In genomic region chr1:198729195-198729863, GRCh38 we compare ENCODE assay signal across 26 cellular contexts.
A peak's percentile ranks its signal among the peaks of the same experiment; 100 is the strongest.
DNase-seq lines count a peak whose midpoint lies in the region; ATAC-seq and TF ChIP-seq lines count a peak whose summit lies in the region.
"Had no signal": no experiment of that assay in that cellular context is flagged by ENCODE, and none has a peak within 500 bp of the region (broad histone marks: within the 10 kb centered on the region; RNA-seq: fewer than 3 reads in every experiment).

No MANE protein-coding gene starts in this region.

- peaks cover 74% of the 10 kb centered on the region for H3K4me1 Mint-ChIP-seq in CD8-positive, alpha-beta T cell (ENCODE audit: low read depth)
- peaks cover 71% of the 10 kb centered on the region for H3K4me1 Mint-ChIP-seq in activated naive CD8-positive, alpha-beta T cell (ENCODE audit: low read depth)
- H3K4me1 Mint-ChIP-seq in naive thymus-derived CD4-positive, alpha-beta T cell = peaks cover 29 to 86% (median 81%) of the 10 kb centered on the region in 7 donors
- H3K4me1 Mint-ChIP-seq: neural progenitor cell had no signal

- H3K9me3 Mint-ChIP-seq in CD8-positive, alpha-beta T cell = no peaks in the 10 kb centered on the region
- H3K9me3 Mint-ChIP-seq in activated naive CD8-positive, alpha-beta T cell (ENCODE audit: low read depth) = peaks cover 4% of the 10 kb centered on the region
- H3K9me3 Mint-ChIP-seq in naive thymus-derived CD4-positive, alpha-beta T cell = no peaks in the 10 kb centered on the region
- H3K9me3 Mint-ChIP-seq: neural progenitor cell had no signal

- H3F3A ChIP-seq in PC-3 (ENCODE audit: low read length, unreplicated experiment) = no peaks in the 10 kb centered on the region

- no peak for TF ChIP-seq CTCF in CD8-positive, alpha-beta T cell (IDR thresholded peaks at IDR 0.05)
- no peak for TF ChIP-seq CTCF in PC-3 (conservative IDR thresholded peaks at IDR 0.05; ENCODE audit: low read depth, low read length)

- no peaks in the 10 kb centered on the region for H4K20me1 ChIP-seq in PC-3 (ENCODE audit: low read length)

- no peaks in the 10 kb centered on the region for H3K9me2 ChIP-seq in PC-3 (replicated peaks; ENCODE audit: low read length)
- H3K9me2 ChIP-seq: SK-N-SH had no signal

- H3K27ac ChIP-seq in CD8-positive, alpha-beta T cell (ENCODE audit: low read depth, low read length) = no peak overlapping the region
- H3K27ac ChIP-seq in naive thymus-derived CD4-positive, alpha-beta T cell (ENCODE audit: low read depth, low read length) = no peak overlapping the region
- H3K27ac ChIP-seq in PC-3 (ENCODE audit: low read length) = no peak overlapping the region
- H3K27ac ChIP-seq: 22Rv1, esophagus squamous epithelium, gastrocnemius medialis, KMS-11, neural progenitor cell, upper lobe of left lung, VCaP had no signal

- CTCF ChIA-PET in CD8-positive, alpha-beta T cell (lab: Charles Lee) = no interaction called here
- CTCF ChIA-PET in naive thymus-derived CD4-positive, alpha-beta T cell (lab: Charles Lee) = interaction anchor here (0.7 kb wide), 1 partner anchor 91 kb away, joined by 3 read pairs; no protein-coding TSS in a partner anchor
- CTCF ChIA-PET in PC-3 (lab: Charles Lee) = no interaction called here

- no peak overlapping the region for H3K4me3 ChIP-seq in CD8-positive, alpha-beta T cell (ENCODE audit: low read depth, low read length)
- H3K4me3 ChIP-seq in naive thymus-derived CD4-positive, alpha-beta T cell (ENCODE audit: low read length) = no peak overlapping the region
- no peak overlapping the region for H3K4me3 ChIP-seq in PC-3 (ENCODE audit: low read length)
- H3K4me3 ChIP-seq: esophagus squamous epithelium, gastrocnemius medialis, HAP-1, neural progenitor cell, upper lobe of left lung had no signal

- DNase-seq in DMS53 (lab: John Stamatoyannopoulos, UW) (peak; percentile 8), DMS53 treated with DMSO at 0.1 percent for 48 hours (lab: John Stamatoyannopoulos, UW; ENCODE audit: unreplicated experiment) (no peak), HuH-7 (ENCODE audit: low spot score) (no peak), hippocampal formation (lab: John Stamatoyannopoulos, UW) (no peak), PC-3 (no peak)
- no peak for DNase-seq in CD8-positive, alpha-beta T cell
- DNase-seq in naive thymus-derived CD4-positive, alpha-beta T cell = no peak
- DNase-seq: activated CD4-positive, alpha-beta T cell treated with anti-CD3 and anti-CD28 coated beads, Interleukin-2, amount 50 U/mL, for 4 hours; DMS79 treated with DMSO at 0.1 percent for 48 hours; esophagus squamous epithelium; gastrocnemius medialis; hypothalamus; left ventricle myocardium superior; NCI-H1436 treated with DMSO at 0.1 percent for 48 hours; NCI-H2107; NCI-H446 treated with DMSO at 0.1 percent for 48 hours; SK-N-SH; stimulated activated CD4-positive, alpha-beta T cell treated with anti-CD3 and anti-CD28 coated beads, Interleukin-15, amount 100 ng/mL, for 24 hours; upper lobe of left lung had no signal

- H3K36me3 ChIP-seq in CD8-positive, alpha-beta T cell (ENCODE audit: insufficient read depth, low read length) = peaks cover 64% of the 10 kb centered on the region
- peaks cover 31 to 79% (median 74%) of the 10 kb centered on the region in 3 experiments for H3K36me3 ChIP-seq in naive thymus-derived CD4-positive, alpha-beta T cell (ENCODE audit: control insufficient read depth in 2 of 3, insufficient read depth in 3 of 3, low read length in 3 of 3)
- H3K36me3 ChIP-seq in PC-3 (ENCODE audit: low read depth, low read length) = no peaks in the 10 kb centered on the region
- H3K36me3 ChIP-seq: esophagus squamous epithelium, gastrocnemius medialis, HAP-1, neural progenitor cell, upper lobe of left lung had no signal

- no peak overlapping the region for H3K4me3 Mint-ChIP-seq in CD8-positive, alpha-beta T cell
- H3K4me3 Mint-ChIP-seq in activated naive CD8-positive, alpha-beta T cell = peak overlapping the region; percentile 10
- H3K4me3 Mint-ChIP-seq in naive thymus-derived CD4-positive, alpha-beta T cell = peak overlapping the region in 3 of 10 donors; percentile 2 to 24 (median 3)
- H3K4me3 Mint-ChIP-seq: neural progenitor cell had no signal

- POLR2A ChIA-PET in CD8-positive, alpha-beta T cell (lab: Charles Lee) = interaction anchor here (1.0 kb wide), 2 partner anchors 12 to 23 kb away, joined by 3 read pairs; no protein-coding TSS in a partner anchor
- POLR2A ChIA-PET in naive thymus-derived CD4-positive, alpha-beta T cell (lab: Charles Lee) = interaction anchor here (1.2 kb wide), 1 partner anchor 17 kb away, joined by 6 read pairs; no protein-coding TSS in a partner anchor
- POLR2A ChIA-PET in PC-3 (lab: Charles Lee; ENCODE audit: unreplicated experiment) = interaction anchor here (0.6 kb wide), 1 partner anchor 461 kb away, joined by 5 read pairs; no protein-coding TSS in a partner anchor

- H3K4me1 ChIP-seq in CD8-positive, alpha-beta T cell (ENCODE audit: insufficient read depth, low read length) = peaks cover 51% of the 10 kb centered on the region
- H3K4me1 ChIP-seq in naive thymus-derived CD4-positive, alpha-beta T cell (ENCODE audit: control insufficient read depth in 2 of 2, insufficient read depth in 2 of 2, low read length in 2 of 2) = peaks cover 21 to 27% of the 10 kb centered on the region in 2 donors
- no peaks in the 10 kb centered on the region for H3K4me1 ChIP-seq in PC-3 (ENCODE audit: insufficient read depth, low read length)
- H3K4me1 ChIP-seq: esophagus squamous epithelium, gastrocnemius medialis, HAP-1, upper lobe of left lung had no signal

- H3K79me2 ChIP-seq in PC-3 (ENCODE audit: low read length) = no peaks in the 10 kb centered on the region

- no peaks in the 10 kb centered on the region for H3K27me3 Mint-ChIP-seq in CD8-positive, alpha-beta T cell (ENCODE audit: low read depth)
- no peaks in the 10 kb centered on the region for H3K27me3 Mint-ChIP-seq in activated naive CD8-positive, alpha-beta T cell
- no peaks in the 10 kb centered on the region for H3K27me3 Mint-ChIP-seq in naive thymus-derived CD4-positive, alpha-beta T cell
- H3K27me3 Mint-ChIP-seq: progenitor cell of endocrine pancreas had no signal

- H3K9me3 ChIP-seq in CD8-positive, alpha-beta T cell (ENCODE audit: low read length) = no peaks in the 10 kb centered on the region
- no peaks in the 10 kb centered on the region for H3K9me3 ChIP-seq in naive thymus-derived CD4-positive, alpha-beta T cell (ENCODE audit: control insufficient read depth in 2 of 3, low read length in 3 of 3)
- no peaks in the 10 kb centered on the region for H3K9me3 ChIP-seq in PC-3 (ENCODE audit: low read length)
- H3K9me3 ChIP-seq: esophagus squamous epithelium, gastrocnemius medialis, HAP-1, SK-N-SH, upper lobe of left lung had no signal

- no peak overlapping the region for H3K9ac ChIP-seq in PC-3 (ENCODE audit: low read length)
- H3K9ac ChIP-seq: KMS-11, neural progenitor cell, SK-N-SH had no signal

- intact Hi-C loops in CD8-positive, alpha-beta T cell (cut with DNase I, micrococcal nuclease) = no loop called here
- intact Hi-C loops in naive thymus-derived CD4-positive, alpha-beta T cell (cut with micrococcal nuclease) = loop anchor here in 1 of 2 donors (2.0 to 5.0 kb wide), 2 partner anchors 17 to 37 kb away; no protein-coding TSS in a partner anchor
- intact Hi-C loops in PC-3 (cut with micrococcal nuclease) = no loop called here

- H3K27ac Mint-ChIP-seq in CD8-positive, alpha-beta T cell = peak overlapping the region; percentile 86
- peak overlapping the region; percentile 92 for H3K27ac Mint-ChIP-seq in activated naive CD8-positive, alpha-beta T cell
- H3K27ac Mint-ChIP-seq in naive thymus-derived CD4-positive, alpha-beta T cell = peak overlapping the region in 8 of 9 donors; percentile 68 to 89 (median 84)
- H3K27ac Mint-ChIP-seq: neural progenitor cell, progenitor cell of endocrine pancreas had no signal

- no peak for ATAC-seq in CD8-positive, alpha-beta T cell
- no peak for ATAC-seq in naive thymus-derived CD4-positive, alpha-beta T cell
- ATAC-seq in PC-3 = no peak
- ATAC-seq: gastrocnemius medialis, left ventricle myocardium superior had no signal

- H2AFZ ChIP-seq in PC-3 (ENCODE audit: low read length) = no peak overlapping the region
- H2AFZ ChIP-seq: neural progenitor cell had no signal

- BruUV-seq in PC-3 (replicated peaks; lab: Mats Ljungman, UMichigan) = no TSS peak

- no peaks in the 10 kb centered on the region for H3K27me3 ChIP-seq in CD8-positive, alpha-beta T cell (ENCODE audit: insufficient read depth, low read length)
- no peaks in the 10 kb centered on the region for H3K27me3 ChIP-seq in naive thymus-derived CD4-positive, alpha-beta T cell (ENCODE audit: control insufficient read depth in 2 of 2, insufficient read depth in 2 of 2, low read length in 2 of 2)
- no peaks in the 10 kb centered on the region for H3K27me3 ChIP-seq in PC-3 (ENCODE audit: low read length)
- H3K27me3 ChIP-seq: esophagus squamous epithelium, gastrocnemius medialis, neural progenitor cell, upper lobe of left lung had no signal

- H3K36me3 Mint-ChIP-seq in CD8-positive, alpha-beta T cell = peaks cover 86% of the 10 kb centered on the region
- peaks cover 32% of the 10 kb centered on the region for H3K36me3 Mint-ChIP-seq in activated naive CD8-positive, alpha-beta T cell
- peaks cover 20 to 70% (median 65%) of the 10 kb centered on the region in 5 donors for H3K36me3 Mint-ChIP-seq in naive thymus-derived CD4-positive, alpha-beta T cell
- H3K36me3 Mint-ChIP-seq: neural progenitor cell had no signal

- H3K4me2 ChIP-seq in PC-3 (ENCODE audit: low read length) = no peak overlapping the region
- H3K4me2 ChIP-seq: KMS-11, neural progenitor cell, SK-N-SH had no signal
